ENCODE assay signal across 13 cellular contexts in genomic region chr5:3325206-3325605, GRCh38.
A peak's percentile ranks its signal among the peaks of the same experiment; 100 is the strongest.
DNase-seq lines count a peak whose midpoint lies in the region; ATAC-seq, FAIRE-seq and TF ChIP-seq lines count a peak whose summit lies in the region.
"Had no signal": no experiment of that assay in that cellular context is flagged by ENCODE, and none has a peak within 500 bp of the region (broad histone marks: within the 10 kb centered on the region; RNA-seq: fewer than 3 reads in every experiment).

No MANE protein-coding gene starts in this region.

- TF ChIP-seq CTCF in AG10803 (conservative IDR thresholded peaks at IDR 0.05; ENCODE audit: low read length) (no peak), VCaP (conservative IDR thresholded peaks at IDR 0.05) (no peak), kidney (IDR thresholded peaks at IDR 0.05; ENCODE audit: borderline replicate concordance, extremely low read depth, insufficient read depth) (no peak)

- no peak overlapping the region for H3K4me2 ChIP-seq in mesendoderm (ENCODE audit: low read length)

- H3K4ac ChIP-seq in mesendoderm (ENCODE audit: low read depth, low read length), result no peak overlapping the region

- H2BK15ac ChIP-seq in mesendoderm (replicated peaks; ENCODE audit: low read depth), result no peak overlapping the region

- intact Hi-C loops in kidney (cut with DNase I), result no loop called here

- WGBS in mesendoderm (ENCODE audit: extremely low coverage, insufficient coverage, low lambda C conversion rate), result no CpG with 5 or more reads among the region's 20 CpGs

- peak overlapping the region; percentile 57 for H3K27ac ChIP-seq in VCaP
- no peak overlapping the region for H3K27ac ChIP-seq in mesendoderm (ENCODE audit: low read depth, low read length)
- H3K27ac ChIP-seq in kidney (ENCODE audit: low read depth in 2 of 2, low read length in 2 of 2), result no peak overlapping the region

- H3K4me1 ChIP-seq in mesendoderm (ENCODE audit: control insufficient read depth, low read depth, low read length), result no peaks in the 10 kb centered on the region
- H3K4me1 ChIP-seq in kidney (ENCODE audit: control insufficient read depth in 1 of 2, insufficient read depth in 1 of 2, low read depth in 1 of 2, low read length in 2 of 2), result no peaks in the 10 kb centered on the region

- H3K18ac ChIP-seq in mesendoderm (ENCODE audit: low read length), result no peak overlapping the region

- H3K23ac ChIP-seq in mesendoderm (ENCODE audit: low read length), result no peak overlapping the region

- H3K79me1 ChIP-seq in mesendoderm (ENCODE audit: low read length), result no peaks in the 10 kb centered on the region

- H3K79me2 ChIP-seq in mesendoderm (ENCODE audit: control insufficient read depth, insufficient read depth, low read length), result no peaks in the 10 kb centered on the region

- no peak overlapping the region for H2AK5ac ChIP-seq in mesendoderm (ENCODE audit: low read length)

- no peak for FAIRE-seq in kidney (lab: Jason Lieb, UNC)
- FAIRE-seq: G401.6 had no signal

- no peak overlapping the region for H3K56ac ChIP-seq in mesendoderm (ENCODE audit: low read length)

- no peak overlapping the region for H3K9ac ChIP-seq in mesendoderm (ENCODE audit: low read length)
- no peak overlapping the region for H3K9ac ChIP-seq in kidney (ENCODE audit: low read length in 2 of 2)

- H4K8ac ChIP-seq in mesendoderm (ENCODE audit: low read depth, low read length), result no peak overlapping the region

- no peaks in the 10 kb centered on the region for H3K9me3 ChIP-seq in kidney (ENCODE audit: control insufficient read depth in 1 of 2, low read length in 2 of 2)

- no peaks in the 10 kb centered on the region for H3K36me3 ChIP-seq in mesendoderm (ENCODE audit: control insufficient read depth, insufficient read depth, low read length)
- H3K36me3 ChIP-seq in kidney (ENCODE audit: control insufficient read depth in 1 of 2, insufficient read depth in 2 of 2, low read length in 2 of 2), result no peaks in the 10 kb centered on the region

- no peak for ATAC-seq in GM18502 (IDR thresholded peaks at IDR 0.05; ENCODE audit: poor library complexity, unreplicated experiment)

- DNase-seq in AG10803 (ENCODE audit: low read depth), result peak; percentile 56
- peak; percentile 81 for DNase-seq in M059J (ENCODE audit: low read depth)
- peak; percentile 6 for DNase-seq in mesendoderm
- no peak for DNase-seq in T-helper 9 cell
- DNase-seq in kidney, result no peak
- no peak for DNase-seq in RKO (ENCODE audit: low spot score)
- DNase-seq: activated CD4-positive, alpha-beta memory T cell treated with anti-CD3 and anti-CD28 coated beads, Interleukin-2, amount 10 ng/mL, durations not matched to agents 7 days and 5 days; activated naive CD4-positive, alpha-beta T cell treated with Interleukin-2 at 50 U/mL for 16 hours; stimulated activated CD4-positive, alpha-beta T cell treated with anti-CD3 and anti-CD28 coated beads, Interleukin-4, amount 100 ng/mL, for 24 hours; stimulated activated naive CD4-positive, alpha-beta T cell treated with Interleukin-2 at 50 U/mL for 16 hours had no signal

- H3K27me3 ChIP-seq in mesendoderm (ENCODE audit: insufficient read depth, low read length, poor library complexity), result no peaks in the 10 kb centered on the region

- no peak overlapping the region for H2BK120ac ChIP-seq in mesendoderm (ENCODE audit: low read depth, low read length)

- H2BK5ac ChIP-seq in mesendoderm (ENCODE audit: low read length), result no peak overlapping the region

- H3K4me3 ChIP-seq in AG10803 (ENCODE audit: low read length) (no peak overlapping the region), mesendoderm (ENCODE audit: low read length) (no peak overlapping the region), kidney (ENCODE audit: low read length in 2 of 2) (no peak overlapping the region)

- no peak overlapping the region for H4K5ac ChIP-seq in mesendoderm (ENCODE audit: low read length)

Comparison
In these comparisons a context has a peak if more than half of its experiments do, and no peak if none do; other contexts are left out.
1. DNase-seq: peak in AG10803 (single experiment), M059J (single experiment) and mesendoderm (single experiment); none in T-helper 9 cell (single experiment), kidney (single experiment) and RKO (single experiment).